In the genomic region with DNA sequence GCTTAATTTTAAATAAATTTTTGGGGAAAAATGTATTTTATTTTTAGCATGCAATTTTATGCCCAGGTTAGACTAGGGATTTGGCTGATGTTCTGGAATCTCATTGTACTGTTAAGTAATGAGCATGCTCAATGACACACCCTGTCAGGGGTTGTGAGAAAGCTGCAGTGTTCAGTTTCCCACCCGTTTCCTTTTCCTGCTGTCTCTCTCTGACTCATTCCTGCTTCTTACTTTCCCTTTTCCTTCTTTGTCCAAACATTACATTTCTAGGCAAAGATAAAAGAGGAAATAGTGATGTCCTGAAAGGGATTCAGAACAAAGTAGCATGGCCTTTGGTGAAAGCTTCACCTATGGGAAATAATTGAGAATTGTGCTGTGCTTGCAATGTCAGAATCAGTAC, we compare ENCODE assay signal across 14 cellular contexts. TPM values are rescaled to one million over a fixed set of nuclear protein-coding genes. Genes with fewer than 3 reads are reported as not detected.
A peak's percentile ranks its signal among the peaks of the same experiment; 100 is the strongest.
DNase-seq lines count a peak whose midpoint lies in the region; ATAC-seq, FAIRE-seq and TF ChIP-seq lines count a peak whose summit lies in the region.
"Had no signal": no experiment of that assay in that cellular context is flagged by ENCODE, and none has a peak within 500 bp of the region (broad histone marks: within the 10 kb centered on the region; RNA-seq: fewer than 3 reads in every experiment).

No MANE protein-coding gene starts in this region.

- no peaks in the 10 kb centered on the region for H3K9me3 ChIP-seq in RWPE2 (ENCODE audit: severe bottlenecking)
- no peaks in the 10 kb centered on the region for H3K9me3 ChIP-seq in pancreas

- DNase-seq in HCEC 1CT (peak; percentile 76), RWPE2 (ENCODE audit: low spot score) (no peak), epithelial cell of proximal tubule (ENCODE audit: low read depth) (peak; percentile 56), pancreas (no peak), NCI-H510A treated with DMSO at 0.1 percent for 48 hours (lab: John Stamatoyannopoulos, UW) (no peak), GM12892 (ENCODE audit: insufficient read length) (no peak), GM10248 (ENCODE audit: extremely low spot score) (no peak)
- DNase-seq: Caco-2, cerebellar nuclear complex, WERI-Rb-1 had no signal

- intact Hi-C loops in pancreas (cut with DNase I), result no loop called here

- 33 to 62% methylated on average over 1 of the region's 1 CpG for WGBS in pancreas, 2 donors

- H3K27ac ChIP-seq in RWPE2 (ENCODE audit: poor library complexity, severe bottlenecking) (no peak overlapping the region), pancreas (no peak overlapping the region)
- H3K27ac ChIP-seq: WERI-Rb-1 had no signal

- no peak for TF ChIP-seq POLR2A in GM12892 (IDR thresholded peaks at IDR 0.05; ENCODE audit: low read depth, low read length)

- H3K36me3 ChIP-seq in RWPE2 (ENCODE audit: low read depth) (no peaks in the 10 kb centered on the region), pancreas (no peaks in the 10 kb centered on the region)
- H3K36me3 ChIP-seq: WERI-Rb-1 had no signal

- H3K4me3 ChIP-seq in RWPE2 (ENCODE audit: severe bottlenecking) (no peak overlapping the region), epithelial cell of proximal tubule (ENCODE audit: low read depth, low read length) (no peak overlapping the region), pancreas (no peak overlapping the region)
- H3K4me3 ChIP-seq: skin epidermis had no signal

- ATAC-seq in RWPE2 (ENCODE audit: low read depth) (peak; percentile 91), pancreas (peak in 3 of 4 donors; percentile 44 to 75 (median 56)), GM19035 (IDR thresholded peaks at IDR 0.05; ENCODE audit: unreplicated experiment) (no peak)
- ATAC-seq: Panc1 had no signal

- FAIRE-seq in pancreas (lab: Jason Lieb, UNC) (no peak), GM12892 (lab: Jason Lieb, UNC) (no peak)

- POLR2A ChIA-PET in GM10248 (lab: Yijun Ruan, JAX), result no interaction called here

- no peaks in the 10 kb centered on the region for H3K27me3 ChIP-seq in RWPE2 (ENCODE audit: insufficient read depth, poor library complexity, severe bottlenecking)
- no peaks in the 10 kb centered on the region for H3K27me3 ChIP-seq in pancreas

- H3K4me1 ChIP-seq in RWPE2 (ENCODE audit: insufficient read depth, poor library complexity, severe bottlenecking) (peaks cover 9% of the 10 kb centered on the region), pancreas (no peaks in the 10 kb centered on the region)
- H3K4me1 ChIP-seq: Caco-2 had no signal

- TF ChIP-seq CTCF in RWPE2 (IDR thresholded peaks at IDR 0.05; ENCODE audit: poor library complexity, severe bottlenecking), result no peak
- no peak for TF ChIP-seq CTCF in epithelial cell of proximal tubule (conservative IDR thresholded peaks at IDR 0.05; ENCODE audit: low read depth, low read length)
- TF ChIP-seq CTCF in pancreas (IDR thresholded peaks at IDR 0.05), result no peak
- no peak for TF ChIP-seq CTCF in GM10248 (IDR thresholded peaks at IDR 0.05; ENCODE audit: control extremely low read depth, extremely low read depth, low read depth, missing control alignments)

- CTCF ChIA-PET in GM10248 (lab: Yijun Ruan, JAX), result interaction anchor here (2.4 kb wide), 1 partner anchor 9 kb away, joined by 7 read pairs; no protein-coding TSS in a partner anchor

RNA-seq across cellular contexts. Expression of gene OOSP3, which starts 22.7 kb away (rescaled TPM):
- total RNA-seq in epithelial cell of proximal tubule (not detected in 2 replicates), pancreas (not detected)
- polyA plus RNA-seq in pancreas, result not detected
- not detected for polyA plus RNA-seq in GM12892 (2012; ENCODE audit: missing spikeins)
- total RNA-seq: Caco-2, mesothelial cell of epicardium had no signal

RNA-seq across cellular contexts. Expression of gene TCN1, which starts 35.0 kb away (rescaled TPM):
- total RNA-seq in epithelial cell of proximal tubule, result 0.80 and 1.3 TPM in 2 replicates
- 10 to 100 TPM in 3 of 6 donors, 1 to 10 TPM in 3; 3.1 to 52.2 (median 9.6) TPM for total RNA-seq in pancreas
- under 1 TPM; 0.11 to 0.80 TPM for polyA plus RNA-seq in pancreas
- polyA plus RNA-seq in GM12892 (2012; ENCODE audit: missing spikeins), result not detected
- total RNA-seq: Caco-2, mesothelial cell of epicardium had no signal

RNA-seq across cellular contexts. Expression of gene OOSP1, which starts 36.9 kb away (rescaled TPM):
- total RNA-seq in epithelial cell of proximal tubule (not detected in 2 replicates), pancreas (not detected)
- not detected for polyA plus RNA-seq in pancreas
- polyA plus RNA-seq in GM12892 (2012; ENCODE audit: missing spikeins), result not detected
- total RNA-seq: Caco-2, mesothelial cell of epicardium had no signal

RNA-seq across cellular contexts. Expression of gene CBLIF, which starts 56.0 kb away (rescaled TPM):
- total RNA-seq in epithelial cell of proximal tubule (not detected in 2 replicates), pancreas (1 to 10 TPM in 1 of 6 donors, under 1 TPM in 2, not detected in 3; 0.55 to 2.1 (median 0.61) TPM)
- polyA plus RNA-seq in pancreas, result under 1 TPM in 1 of 2 donors, not detected in 1; 0.05 TPM
- polyA plus RNA-seq in GM12892 (2012; ENCODE audit: missing spikeins), result not detected
- total RNA-seq: Caco-2, mesothelial cell of epicardium had no signal

Comparison
In these comparisons a context has a peak if more than half of its experiments do, and no peak if none do; other contexts are left out.
1. DNase-seq: peak in HCEC 1CT (single experiment) and epithelial cell of proximal tubule (single experiment); none in RWPE2 (single experiment), pancreas (0 of 6), NCI-H510A treated with DMSO at 0.1 percent for 48 hours (single experiment), GM12892 (single experiment) and GM10248 (single experiment).